12 cellular contexts compared by ENCODE assay signal in genomic region chr9:89021154-89021803, GRCh38. TPM values are rescaled to one million over a fixed set of nuclear protein-coding genes. Genes with fewer than 3 reads are reported as not detected.
DNase-seq lines count a peak whose midpoint lies in the region; ATAC-seq, FAIRE-seq and TF ChIP-seq lines count a peak whose summit lies in the region.
"Had no signal": no experiment of that assay in that cellular context is flagged by ENCODE, and none has a peak within 500 bp of the region (broad histone marks: within the 10 kb centered on the region; RNA-seq: fewer than 3 reads in every experiment).

No MANE protein-coding gene starts in this region.

- H3K4me3 ChIP-seq in breast epithelium (peak overlapping the region in 1 of 3 donors; percentile 35), transverse colon (no peak overlapping the region)
- H3K4me3 ChIP-seq: GM12878 had no signal

- FAIRE-seq in HTR-8/SVneo (lab: Jason Lieb, UNC) = no peak
- FAIRE-seq: colon, GM12878 had no signal

- DNase-seq in HTR-8/SVneo (ENCODE audit: insufficient read length, low spot score) (peak; percentile 60), breast epithelium (ENCODE audit: low spot score in 2 of 2) (peak; percentile 58 to 70), kidney glomerular epithelial cell (lab: John Stamatoyannopoulos, UW) (peak; percentile 83), transverse colon (no peak), ureter (ENCODE audit: low spot score) (no peak)
- DNase-seq in stimulated activated CD4-positive, alpha-beta T cell treated with anti-CD3 and anti-CD28 coated beads, Interleukin-4, amount 100 ng/mL, for 4 hours = no peak
- DNase-seq: NCI-H1930 had no signal

- H3K27me3 ChIP-seq in breast epithelium = no peaks in the 10 kb centered on the region
- no peaks in the 10 kb centered on the region for H3K27me3 ChIP-seq in transverse colon

- ATAC-seq in GM21381 (IDR thresholded peaks at IDR 0.05; ENCODE audit: unreplicated experiment) (no peak), GM21529 (IDR thresholded peaks at IDR 0.05; ENCODE audit: unreplicated experiment) (no peak)
- ATAC-seq: GM12878 had no signal

- intact Hi-C loops in breast epithelium (cut with DNase I; ENCODE audit: low total_unique reads) = no loop called here
- intact Hi-C loops in transverse colon (cut with DNase I; ENCODE audit: low total_unique reads) = no loop called here

- in situ Hi-C loops in transverse colon (cut with MboI; ENCODE audit: low pct_ligation_motif_present in 1 of 4, low pct_unique_long_range_greater_than_20kb in 1 of 4, low sequenced_read_pairs in 3 of 4) = loop anchor here in 2 of 4 donors (25.0 kb wide), 2 partner anchors 934 to 1334 kb away; no protein-coding TSS in a partner anchor

- no peak for TF ChIP-seq EP300 in transverse colon (IDR thresholded peaks at IDR 0.05; ENCODE audit: low read depth)

- TF ChIP-seq POLR2A in breast epithelium (IDR thresholded peaks at IDR 0.05) (no peak), transverse colon (IDR thresholded peaks at IDR 0.05) (no peak)

- TF ChIP-seq CTCF in breast epithelium (IDR thresholded peaks at IDR 0.05) (no peak), transverse colon (IDR thresholded peaks at IDR 0.05) (no peak)

- WGBS in transverse colon (ENCODE audit: low coverage in 1 of 2), 2 donors = 40 to 82% methylated on average over 1 to 8 of the region's 8 CpGs

- H3K27ac ChIP-seq in breast epithelium = peak overlapping the region; percentile 90 to 98
- H3K27ac ChIP-seq in transverse colon = peak overlapping the region; percentile 34 to 76 (median 64)
- H3K27ac ChIP-seq: VCaP had no signal

- H3K36me3 ChIP-seq in breast epithelium = no peaks in the 10 kb centered on the region
- no peaks in the 10 kb centered on the region for H3K36me3 ChIP-seq in transverse colon

- H3K4me1 ChIP-seq in breast epithelium (peaks cover 0 to 6% of the 10 kb centered on the region in 2 donors), transverse colon (peaks cover 0 to 25% (median 9%) of the 10 kb centered on the region in 4 donors)

- no peaks in the 10 kb centered on the region for H3K9me3 ChIP-seq in breast epithelium
- H3K9me3 ChIP-seq in transverse colon = no peaks in the 10 kb centered on the region

RNA-seq across cellular contexts. Expression of gene S1PR3, which starts 30.0 kb away (rescaled TPM):
- 10 to 100 TPM; 16.6 to 27.7 (median 18.7) TPM for total RNA-seq in breast epithelium
- 10 to 100 TPM in 2 of 4 donors, 1 to 10 TPM in 2; 2.0 to 13.5 (median 8.3) TPM for total RNA-seq in transverse colon
- 48.6 TPM for total RNA-seq in ureter

Comparison
In these comparisons a context has a peak if more than half of its experiments do, and no peak if none do; other contexts are left out.
1. DNase-seq: peak in HTR-8/SVneo (single experiment), breast epithelium (2 of 2) and kidney glomerular epithelial cell (single experiment); none in transverse colon (single experiment), stimulated activated CD4-positive, alpha-beta T cell treated with anti-CD3 and anti-CD28 coated beads, Interleukin-4, amount 100 ng/mL, for 4 hours (0 of 2) and ureter (single experiment).